22 cellular contexts compared by ENCODE assay signal in genomic region chr9:110731437-110732028, GRCh38.
"Had no signal": no experiment of that assay in that cellular context is flagged by ENCODE, and none has a peak within 500 bp of the region (broad histone marks: within the 10 kb centered on the region; RNA-seq: fewer than 3 reads in every experiment).

No MANE protein-coding gene starts in this region.

- ATAC-seq: esophagus mucosa; left lung; lower lobe of right lung; naive thymus-derived CD8-positive, alpha-beta T cell had no signal

- H3K27ac ChIP-seq: adrenal gland, ascending aorta, cardiac muscle cell, left lung, lower lobe of right lung, right atrium auricular region, spleen, transverse colon had no signal

- H3K9me3 ChIP-seq: adrenal gland, ascending aorta, left lung, lower lobe of right lung, spleen, transverse colon had no signal

- H3K4me3 ChIP-seq: adrenal gland, ascending aorta, cardiac muscle cell, left lung, lower lobe of right lung, right atrium auricular region, spleen, transverse colon had no signal

- FAIRE-seq: frontal cortex, islet of Langerhans had no signal

- H3K27me3 ChIP-seq: adrenal gland, ascending aorta, cardiac muscle cell, left lung, right atrium auricular region, spleen, transverse colon had no signal

- H3K4me1 ChIP-seq: adrenal gland, ascending aorta, left lung, lower lobe of right lung, right atrium auricular region, spleen, transverse colon had no signal

- H3K36me3 ChIP-seq: adrenal gland, ascending aorta, cardiac muscle cell, left lung, lower lobe of right lung, right atrium auricular region, spleen, transverse colon had no signal

- DNase-seq: activated CD4-positive, alpha-beta T cell treated with anti-CD3 and anti-CD28 coated beads for 48 hours; activated CD4-positive, alpha-beta T cell treated with anti-CD3 and anti-CD28 coated beads, Interleukin-2, amount 50 U/mL, for 48 hours; activated CD8-positive, alpha-beta memory T cell treated with anti-CD3 and anti-CD28 coated beads for 24 hours; activated effector memory CD4-positive, alpha-beta T cell treated with Interleukin-2 at 50 U/mL for 16 hours; activated naive CD4-positive, alpha-beta T cell treated with Interleukin-2 at 50 U/mL for 16 hours; adrenal gland; cortex of kidney; glutamatergic neuron; left lung; lower lobe of right lung; mesenchymal stem cell; naive thymus-derived CD8-positive, alpha-beta T cell; occipital lobe; spleen; stimulated activated naive CD4-positive, alpha-beta T cell treated with Interleukin-2 at 50 U/mL for 16 hours; transverse colon had no signal
